19 cellular contexts compared by ENCODE assay signal in genomic region chr5:147552897-147553296, GRCh38. TPM values are rescaled to one million over a fixed set of nuclear protein-coding genes. Genes with fewer than 3 reads are reported as not detected.
"Had no signal": no experiment of that assay in that cellular context is flagged by ENCODE, and none has a peak within 500 bp of the region (broad histone marks: within the 10 kb centered on the region; RNA-seq: fewer than 3 reads in every experiment).

No MANE protein-coding gene starts in this region.

- H3K27me3 ChIP-seq: adrenal gland, hepatocyte, right lobe of liver had no signal

- H3K9me3 ChIP-seq: adrenal gland, right lobe of liver had no signal

- H3K9me3 Mint-ChIP-seq: T-helper 1 cell treated with Interleukin-12 subunit alpha and Interleukin-12 subunit beta and Interleukin-4 antibody, amounts not matched to agents 30 μg/mL and 1 μg/mL, for 36 hours had no signal

- DNase-seq: activated CD4-positive, alpha-beta T cell treated with anti-CD3 and anti-CD28 coated beads, Interleukin-2, amount 10 ng/mL, durations not matched to agents 7 days and 5 days; activated CD8-positive, alpha-beta memory T cell treated with anti-CD3 and anti-CD28 coated beads for 24 hours; activated CD8-positive, alpha-beta memory T cell treated with anti-CD3 and anti-CD28 coated beads, Interleukin-2, amount 50 U/mL, for 48 hours; activated gamma-delta T cell; activated T-cell treated with anti-CD3 and anti-CD28 coated beads, Interleukin-2, amount 50 U/mL, for 48 hours; adrenal gland; effector memory CD4-positive, alpha-beta T cell; islet precursor cell; right lobe of liver; stimulated activated CD4-positive, alpha-beta T cell treated with anti-CD3 and anti-CD28 coated beads, Interleukin-4, amount 100 ng/mL, for 24 hours had no signal

- H3K36me3 Mint-ChIP-seq: activated naive CD4-positive, alpha-beta T cell treated with anti-CD3 and anti-CD28 coated beads, Interleukin-2, amount 50 U/mL, for 72 hours; stimulated activated effector memory CD8-positive, alpha-beta T cell treated with anti-CD3 and anti-CD28 coated beads, Interleukin-12 subunit alpha, Interleukin-12 subunit beta, amount 100 ng/mL, for 72 hours had no signal

- H3K4me1 ChIP-seq: adrenal gland, right lobe of liver had no signal

- H3K27ac Mint-ChIP-seq: activated CD4-positive, alpha-beta T cell treated with anti-CD3 and anti-CD28 coated beads, Interleukin-2, amount 10 ng/mL, durations not matched to agents 7 days and 5 days; activated naive CD4-positive, alpha-beta T cell treated with anti-CD3 and anti-CD28 coated beads, Interleukin-2, amount 50 U/mL, for 72 hours; dendritic cell treated with granulocyte-macrophage colony-stimulating factor and Interleukin-4, amounts not matched to agents 40 ng/mL and 50 ng/mL, for 4 days; progenitor cell of endocrine pancreas; stimulated activated effector memory CD8-positive, alpha-beta T cell treated with anti-CD3 and anti-CD28 coated beads, Interleukin-12 subunit alpha, Interleukin-12 subunit beta, amount 100 ng/mL, for 72 hours; T-helper 1 cell treated with Interleukin-12 subunit alpha and Interleukin-12 subunit beta and Interleukin-4 antibody, amounts not matched to agents 30 μg/mL and 1 μg/mL, for 36 hours had no signal

- ATAC-seq: activated CD4-positive, CD25-positive, alpha-beta regulatory T cell treated with anti-CD3 and anti-CD28 coated beads, Interleukin-2, amount 50 U/mL, for 24 hours; activated naive CD4-positive, alpha-beta T cell treated with anti-CD3 and anti-CD28 coated beads, Interleukin-2, amount 50 U/mL, for 72 hours; right lobe of liver; stimulated activated effector memory CD8-positive, alpha-beta T cell treated with anti-CD3 and anti-CD28 coated beads, Interleukin-12 subunit alpha, Interleukin-12 subunit beta, amount 100 ng/mL, for 72 hours had no signal

- H3K4me1 Mint-ChIP-seq: activated CD4-positive, alpha-beta T cell treated with anti-CD3 and anti-CD28 coated beads, Interleukin-2, amount 10 ng/mL, durations not matched to agents 7 days and 5 days; stimulated activated effector memory CD8-positive, alpha-beta T cell treated with anti-CD3 and anti-CD28 coated beads, Interleukin-12 subunit alpha, Interleukin-12 subunit beta, amount 100 ng/mL, for 72 hours had no signal

- H3K36me3 ChIP-seq: adrenal gland, right lobe of liver had no signal

- H3K79me2 ChIP-seq: hepatocyte had no signal

- H3K27ac ChIP-seq: right lobe of liver had no signal

- H3K27me3 Mint-ChIP-seq: activated CD4-positive, alpha-beta T cell treated with anti-CD3 and anti-CD28 coated beads, Interleukin-2, amount 10 ng/mL, durations not matched to agents 7 days and 5 days; progenitor cell of endocrine pancreas had no signal

- H3K4me3 Mint-ChIP-seq: activated CD4-positive, alpha-beta T cell treated with anti-CD3 and anti-CD28 coated beads, Interleukin-2, amount 10 ng/mL, durations not matched to agents 7 days and 5 days; dendritic cell treated with granulocyte-macrophage colony-stimulating factor and Interleukin-4, amounts not matched to agents 40 ng/mL and 50 ng/mL, for 4 days; neural crest cell; stimulated activated effector memory CD8-positive, alpha-beta T cell treated with anti-CD3 and anti-CD28 coated beads, Interleukin-12 subunit alpha, Interleukin-12 subunit beta, amount 100 ng/mL, for 72 hours; T-helper 1 cell treated with Interleukin-12 subunit alpha and Interleukin-12 subunit beta and Interleukin-4 antibody, amounts not matched to agents 30 μg/mL and 1 μg/mL, for 36 hours had no signal

- H3K4me3 ChIP-seq: adrenal gland, hepatocyte, lung, right lobe of liver had no signal

RNA-seq across cellular contexts. Expression of gene DPYSL3, which starts 43.0 kb away (rescaled TPM):
- total RNA-seq: activated CD4-positive, alpha-beta T cell treated with anti-CD3 and anti-CD28 coated beads, Interleukin-2, amount 10 ng/mL, durations not matched to agents 7 days and 5 days had no signal
